In genomic region chr3:124202754-124203153, GRCh38 we compare ENCODE assay signal across 11 cellular contexts.
A peak's percentile ranks its signal among the peaks of the same experiment; 100 is the strongest.
DNase-seq lines count a peak whose midpoint lies in the region; ATAC-seq and TF ChIP-seq lines count a peak whose summit lies in the region.
"Had no signal": no experiment of that assay in that cellular context is flagged by ENCODE, and none has a peak within 500 bp of the region (broad histone marks: within the 10 kb centered on the region; RNA-seq: fewer than 3 reads in every experiment).

No MANE protein-coding gene starts in this region.

- no peak for TF ChIP-seq CTCF in fibroblast of lung (conservative IDR thresholded peaks at IDR 0.05 in 1 of 2, IDR thresholded peaks at IDR 0.05 in 1 of 2; ENCODE audit: low read depth in 1 of 2, low read length in 2 of 2)
- TF ChIP-seq CTCF in mucosa of descending colon (IDR thresholded peaks at IDR 0.05): no peak

- ATAC-seq in mucosa of descending colon: peak; percentile 38
- no peak for ATAC-seq in GM21423 (IDR thresholded peaks at IDR 0.05; ENCODE audit: unreplicated experiment)

- peaks cover 12% of the 10 kb centered on the region for H3K27me3 ChIP-seq in fibroblast of lung (ENCODE audit: control insufficient read depth, insufficient read depth, low read length)

- H3K79me2 ChIP-seq in fibroblast of lung (ENCODE audit: control insufficient read depth, insufficient read depth, low read length): no peaks in the 10 kb centered on the region

- H3K9me3 ChIP-seq in fibroblast of lung (ENCODE audit: control insufficient read depth, insufficient read depth, low read depth, low read length): no peaks in the 10 kb centered on the region
- H3K9me3 ChIP-seq in mucosa of descending colon: no peaks in the 10 kb centered on the region

- H3K4me1 ChIP-seq in fibroblast of lung (ENCODE audit: control insufficient read depth, extremely low read depth, insufficient read depth, low read length) (no peaks in the 10 kb centered on the region), mucosa of descending colon (ENCODE audit: low read depth) (peaks cover 8% of the 10 kb centered on the region)

- DNase-seq in NCI-H2107 treated with DMSO at 0.1 percent for 48 hours (lab: John Stamatoyannopoulos, UW; ENCODE audit: unreplicated experiment): peak; percentile 56
- DNase-seq in NCI-H2107 (lab: John Stamatoyannopoulos, UW): no peak
- DNase-seq in fibroblast of lung (ENCODE audit: low read depth in 2 of 2): peak; percentile 24 to 53
- peak in 2 of 3 donors; percentile 28 to 39 for DNase-seq in mucosa of descending colon
- DNase-seq in ureter (ENCODE audit: low spot score): peak; percentile 53
- DNase-seq in T-helper 1 cell: no peak
- no peak for DNase-seq in NCI-H1048 (lab: John Stamatoyannopoulos, UW)
- DNase-seq: DND-41 had no signal

- H3K36me3 ChIP-seq in fibroblast of lung (ENCODE audit: control insufficient read depth, insufficient read depth, low read length) (no peaks in the 10 kb centered on the region), mucosa of descending colon (ENCODE audit: low read depth) (no peaks in the 10 kb centered on the region)

- intact Hi-C loops in mucosa of descending colon (cut with DNase I, micrococcal nuclease): no loop called here

- no peak overlapping the region for H3K4me2 ChIP-seq in fibroblast of lung (ENCODE audit: extremely low read depth, insufficient read depth, low read length)
- H3K4me2 ChIP-seq: smooth muscle cell had no signal

- H3K4me3 ChIP-seq in fibroblast of lung (replicated peaks in 1 of 4; ENCODE audit: control extremely low read depth in 1 of 4, insufficient read depth in 1 of 4, low read depth in 3 of 4, low read length in 4 of 4) (no peak overlapping the region), mucosa of descending colon (no peak overlapping the region)
- H3K4me3 ChIP-seq: smooth muscle cell had no signal

- H4K20me1 ChIP-seq in fibroblast of lung (ENCODE audit: control insufficient read depth, extremely low read depth, insufficient read depth, low read length): no peaks in the 10 kb centered on the region

- H3K27ac ChIP-seq in fibroblast of lung (ENCODE audit: insufficient read depth, low read length): no peak overlapping the region
- H3K27ac ChIP-seq: HL-60 had no signal

- H2AFZ ChIP-seq in fibroblast of lung (ENCODE audit: low read length): no peak overlapping the region

- H3K9ac ChIP-seq in fibroblast of lung (ENCODE audit: insufficient read depth, low read length): no peak overlapping the region

Comparison
In these comparisons a context has a peak if more than half of its experiments do, and no peak if none do; other contexts are left out.
1. DNase-seq: peak in NCI-H2107 treated with DMSO at 0.1 percent for 48 hours (single experiment), fibroblast of lung (2 of 2), mucosa of descending colon (2 of 3) and ureter (single experiment); none in NCI-H2107 (single experiment), T-helper 1 cell (0 of 5) and NCI-H1048 (single experiment).